Comparison of ENCODE assay signal across 2 cellular contexts in the genomic region with DNA sequence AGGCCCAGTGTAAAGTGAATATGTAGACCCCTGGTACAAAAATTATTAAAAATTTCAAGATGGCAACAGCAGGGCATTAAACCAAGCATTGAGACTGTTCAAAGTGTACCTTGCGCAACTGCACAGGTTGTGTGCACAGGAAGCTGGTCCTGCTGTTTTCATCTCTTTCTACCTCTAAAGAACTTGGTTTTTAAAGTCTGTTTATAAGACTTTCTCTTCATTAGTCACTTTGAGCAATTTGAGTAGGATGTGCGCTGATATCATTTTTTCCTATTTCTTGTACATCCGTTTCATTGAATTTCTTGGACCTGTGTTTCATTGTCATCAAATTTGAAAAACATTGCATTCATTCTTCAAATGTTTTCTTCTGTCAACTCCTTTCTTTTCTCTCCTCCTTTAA.
TF ChIP-seq lines count a peak whose summit lies in the region.

No MANE protein-coding gene starts in this region.

TF ChIP-seq in IMR-90, 13 proteins besides CTCF, POLR2A, EP300 and RAD21:
- peak; percentile 85 for TF ChIP-seq CEBPB (IDR thresholded peaks at IDR 0.05; ENCODE audit: low read depth, low read length)
- TF ChIP-seq, protein P1, sequence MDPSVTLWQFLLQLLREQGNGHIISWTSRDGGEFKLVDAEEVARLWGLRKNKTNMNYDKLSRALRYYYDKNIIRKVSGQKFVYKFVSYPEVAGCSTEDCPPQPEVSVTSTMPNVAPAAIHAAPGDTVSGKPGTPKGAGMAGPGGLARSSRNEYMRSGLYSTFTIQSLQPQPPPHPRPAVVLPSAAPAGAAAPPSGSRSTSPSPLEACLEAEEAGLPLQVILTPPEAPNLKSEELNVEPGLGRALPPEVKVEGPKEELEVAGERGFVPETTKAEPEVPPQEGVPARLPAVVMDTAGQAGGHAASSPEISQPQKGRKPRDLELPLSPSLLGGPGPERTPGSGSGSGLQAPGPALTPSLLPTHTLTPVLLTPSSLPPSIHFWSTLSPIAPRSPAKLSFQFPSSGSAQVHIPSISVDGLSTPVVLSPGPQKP (IDR thresholded peaks at IDR 0.05; ENCODE audit: borderline replicate concordance, low read depth, low read length) = no peak

TF ChIP-seq in K562, 482 proteins besides CTCF, POLR2A, EP300 and RAD21:
- TF ChIP-seq CEBPB (tag; IDR thresholded peaks at IDR 0.05) (0 out of 2 replicates have a peak, but pooled peaks have one; percentile 15), CEBPG (CRISPR knock-in tag; IDR thresholded peaks at IDR 0.05) (no peak), CEBPG (tag; conservative IDR thresholded peaks at IDR 0.05 in 1 of 2, IDR thresholded peaks at IDR 0.05 in 1 of 2) (peak in 1 of 2 experiments; percentile 17; a peak in 1 of 4 replicates), SIRT6 (IDR thresholded peaks at IDR 0.05; ENCODE audit: low read depth, low read length) (no peak), MEF2D (tag; conservative IDR thresholded peaks at IDR 0.05; ENCODE audit: low read depth) (no peak), ZBTB7A (IDR thresholded peaks at IDR 0.05; ENCODE audit: borderline replicate concordance, control insufficient read depth, low read depth, low read length) (no peak), ELF4 (CRISPR knock-in tag; IDR thresholded peaks at IDR 0.05) (no peak), RUNX1 (IDR thresholded peaks at IDR 0.05; ENCODE audit: low read depth) (no peak), HDAC1 (IDR thresholded peaks at IDR 0.05) (no peak), SRSF3 (IDR thresholded peaks at IDR 0.05; ENCODE audit: insufficient read depth, low read length) (no peak), ZNF589 (CRISPR knock-in tag; IDR thresholded peaks at IDR 0.05; ENCODE audit: low read depth) (no peak), FOXM1 (IDR thresholded peaks at IDR 0.05; ENCODE audit: low read depth) (no peak), FOXM1 (CRISPR knock-in tag; IDR thresholded peaks at IDR 0.05; ENCODE audit: low read depth) (no peak), LARP7 (IDR thresholded peaks at IDR 0.05) (no peak), NBN (IDR thresholded peaks at IDR 0.05; ENCODE audit: low read depth) (no peak), TAL1 (IDR thresholded peaks at IDR 0.05) (no peak), SMARCC2 (IDR thresholded peaks at IDR 0.05; ENCODE audit: low read depth) (no peak)
- TF ChIP-seq, protein P2, sequence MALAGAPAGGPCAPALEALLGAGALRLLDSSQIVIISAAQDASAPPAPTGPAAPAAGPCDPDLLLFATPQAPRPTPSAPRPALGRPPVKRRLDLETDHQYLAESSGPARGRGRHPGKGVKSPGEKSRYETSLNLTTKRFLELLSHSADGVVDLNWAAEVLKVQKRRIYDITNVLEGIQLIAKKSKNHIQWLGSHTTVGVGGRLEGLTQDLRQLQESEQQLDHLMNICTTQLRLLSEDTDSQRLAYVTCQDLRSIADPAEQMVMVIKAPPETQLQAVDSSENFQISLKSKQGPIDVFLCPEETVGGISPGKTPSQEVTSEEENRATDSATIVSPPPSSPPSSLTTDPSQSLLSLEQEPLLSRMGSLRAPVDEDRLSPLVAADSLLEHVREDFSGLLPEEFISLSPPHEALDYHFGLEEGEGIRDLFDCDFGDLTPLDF (CRISPR knock-in tag; IDR thresholded peaks at IDR 0.05) = no peak
